ENCODE assay signal across 11 cellular contexts in genomic region chr2:30421026-30421425, GRCh38. TPM values are rescaled to one million over a fixed set of nuclear protein-coding genes. Genes with fewer than 3 reads are reported as not detected.
DNase-seq lines count a peak whose midpoint lies in the region; ATAC-seq and TF ChIP-seq lines count a peak whose summit lies in the region.
"Had no signal": no experiment of that assay in that cellular context is flagged by ENCODE, and none has a peak within 500 bp of the region (broad histone marks: within the 10 kb centered on the region; RNA-seq: fewer than 3 reads in every experiment).

No MANE protein-coding gene starts in this region.

- no peak overlapping the region for H3K4ac ChIP-seq in trophoblast cell (ENCODE audit: low read depth, low read length)

- BruUV-seq in OCI-LY7 (replicated peaks; lab: Mats Ljungman, UMichigan): no TSS peak

- H3K14ac ChIP-seq in trophoblast cell (ENCODE audit: low read length): no peak overlapping the region

- H3K36me3 Mint-ChIP-seq in glutamatergic neuron (ENCODE audit: unreplicated experiment): no peaks in the 10 kb centered on the region

- no peak for TF ChIP-seq RAD21 in SK-N-SH (IDR thresholded peaks at IDR 0.05; ENCODE audit: low read length)

- peaks cover 20 to 24% of the 10 kb centered on the region in 2 experiments; a peak in 3 of 4 replicates for H3K4me1 ChIP-seq in SK-N-SH (ENCODE audit: control insufficient read depth in 1 of 2, insufficient read depth in 2 of 2, low read depth in 1 of 2, low read length in 1 of 2)
- no peaks in the 10 kb centered on the region for H3K4me1 ChIP-seq in OCI-LY7 (ENCODE audit: insufficient read depth, low read length, poor library complexity, severe bottlenecking)
- peaks cover 4% of the 10 kb centered on the region for H3K4me1 ChIP-seq in colonic mucosa
- peaks cover 7 to 12% of the 10 kb centered on the region in 2 experiments for H3K4me1 ChIP-seq in trophoblast cell (ENCODE audit: control insufficient read depth in 1 of 2, insufficient read depth in 2 of 2, low read length in 2 of 2)

- H3K9me3 Mint-ChIP-seq in glutamatergic neuron (ENCODE audit: unreplicated experiment): no peaks in the 10 kb centered on the region
- H3K9me3 Mint-ChIP-seq: dendritic cell treated with granulocyte-macrophage colony-stimulating factor and Interleukin-4, amounts not matched to agents 40 ng/mL and 50 ng/mL, for 4 days had no signal

- no peak for TF ChIP-seq EP300 in SK-N-SH (IDR thresholded peaks at IDR 0.05; ENCODE audit: borderline replicate concordance in 1 of 2, low read depth in 1 of 2, low read length in 1 of 2)

- peak overlapping the region; percentile 76 to 94; a peak in 3 of 4 replicates for H3K27ac ChIP-seq in SK-N-SH (ENCODE audit: low read depth in 2 of 2, low read length in 1 of 2)
- no peak overlapping the region for H3K27ac ChIP-seq in OCI-LY7 (ENCODE audit: low read depth, low read length, poor library complexity, severe bottlenecking)
- H3K27ac ChIP-seq in colonic mucosa: peak overlapping the region; percentile 8
- H3K27ac ChIP-seq in trophoblast cell (ENCODE audit: low read depth, low read length): peak overlapping the region; percentile 95

- no peak for ATAC-seq in SK-N-SH treated with all-trans-retinoic acid at 6 μM for 48 hours

- H3K27me3 ChIP-seq in SK-N-SH (ENCODE audit: insufficient read depth) (no peaks in the 10 kb centered on the region), colonic mucosa (no peaks in the 10 kb centered on the region), trophoblast cell (ENCODE audit: insufficient read depth, low read length) (no peaks in the 10 kb centered on the region)

- H3K4me3 Mint-ChIP-seq in glutamatergic neuron (ENCODE audit: unreplicated experiment): no peak overlapping the region
- H3K4me3 Mint-ChIP-seq: dendritic cell treated with granulocyte-macrophage colony-stimulating factor and Interleukin-4, amounts not matched to agents 40 ng/mL and 50 ng/mL, for 4 days had no signal

- TF ChIP-seq CTCF in SK-N-SH (IDR thresholded peaks at IDR 0.05) (no peak), OCI-LY7 (conservative IDR thresholded peaks at IDR 0.05; ENCODE audit: low read length) (no peak), colonic mucosa (IDR thresholded peaks at IDR 0.05) (no peak), glutamatergic neuron (IDR thresholded peaks at IDR 0.05; ENCODE audit: partially characterized antibody, unreplicated experiment) (no peak)

- H2BK5ac ChIP-seq in trophoblast cell (ENCODE audit: low read depth, low read length, poor library complexity): no peak overlapping the region

- H3K27me3 Mint-ChIP-seq in glutamatergic neuron (ENCODE audit: unreplicated experiment): peaks cover 5% of the 10 kb centered on the region

- H3K36me3 ChIP-seq in SK-N-SH (replicated peaks in 1 of 2; ENCODE audit: control insufficient read depth in 1 of 2, insufficient read depth in 2 of 2, low read length in 1 of 2) (no peaks in the 10 kb centered on the region), OCI-LY7 (ENCODE audit: insufficient read depth, low read length) (no peaks in the 10 kb centered on the region), colonic mucosa (no peaks in the 10 kb centered on the region), trophoblast cell (ENCODE audit: control insufficient read depth in 1 of 2, insufficient read depth in 2 of 2, low read length in 2 of 2) (no peaks in the 10 kb centered on the region)

- no peaks in the 10 kb centered on the region for H4K20me1 ChIP-seq in SK-N-SH (ENCODE audit: insufficient read depth)
- H4K20me1 ChIP-seq in OCI-LY7 (ENCODE audit: insufficient read depth, low read length): no peaks in the 10 kb centered on the region

- 81% methylated on average over 3 of the region's 3 CpGs for WGBS in SK-N-SH (ENCODE audit: low lambda C conversion rate)
- no CpG with 5 or more reads among the region's 3 CpGs for WGBS in trophoblast cell (ENCODE audit: extremely low coverage, insufficient coverage, insufficient read length)

- peak overlapping the region; percentile 57 for H2BK120ac ChIP-seq in trophoblast cell (ENCODE audit: insufficient read depth, low read length, poor library complexity)

- DNase-seq in SK-N-SH (no peak), OCI-LY7 (ENCODE audit: low spot score) (no peak), colonic mucosa (no peak), trophoblast cell (peak; percentile 38 to 67), cortex of kidney (lab: John Stamatoyannopoulos, UW) (no peak), DMS153 treated with DMSO at 0.1 percent for 48 hours (lab: John Stamatoyannopoulos, UW; ENCODE audit: unreplicated experiment) (no peak), glutamatergic neuron (no peak)
- DNase-seq: 8988T, right cardiac atrium had no signal

- H3K79me1 ChIP-seq in trophoblast cell (ENCODE audit: low read length): peaks cover 16% of the 10 kb centered on the region

- no peak overlapping the region for H3K27ac Mint-ChIP-seq in glutamatergic neuron (ENCODE audit: unreplicated experiment)
- H3K27ac Mint-ChIP-seq: dendritic cell treated with granulocyte-macrophage colony-stimulating factor and Interleukin-4, amounts not matched to agents 40 ng/mL and 50 ng/mL, for 4 days had no signal

- no peak overlapping the region for H3K4me3 ChIP-seq in SK-N-SH (ENCODE audit: low read depth in 2 of 2, low read length in 1 of 2)
- no peak overlapping the region for H3K4me3 ChIP-seq in OCI-LY7 (ENCODE audit: low read depth, low read length, poor library complexity, severe bottlenecking)
- H3K4me3 ChIP-seq in colonic mucosa: no peak overlapping the region
- H3K4me3 ChIP-seq in trophoblast cell (ENCODE audit: low read depth, low read length): no peak overlapping the region

- H4K12ac ChIP-seq in trophoblast cell (ENCODE audit: low read depth, low read length): no peak overlapping the region

- no peak overlapping the region for H4K91ac ChIP-seq in trophoblast cell (ENCODE audit: low read depth, low read length)

- POLR2A ChIA-PET in SK-N-SH (lab: Yijun Ruan, JAX): interaction anchor here (1.3 to 2.5 kb wide), 4 partner anchors 9 to 187 kb away, joined by 3 to 19 read pairs (median 12); partner anchors contain the start of gene LCLAT1
- POLR2A ChIA-PET in OCI-LY7 (lab: Charles Lee): no interaction called here

- H3K18ac ChIP-seq in trophoblast cell (ENCODE audit: low read length): no peak overlapping the region

- no peak overlapping the region for H2AK5ac ChIP-seq in trophoblast cell (ENCODE audit: low read length)

- H3K4me2 ChIP-seq in SK-N-SH (peak overlapping the region; percentile 72), OCI-LY7 (ENCODE audit: low read length) (no peak overlapping the region), trophoblast cell (ENCODE audit: low read length) (no peak overlapping the region)

- CTCF ChIA-PET in SK-N-SH (lab: Yijun Ruan, JAX): interaction anchor here (0.9 to 3.2 kb wide), 10 partner anchors 8 to 287 kb away, joined by 3 to 12 read pairs (median 4); partner anchors contain the start of gene LBH
- CTCF ChIA-PET in OCI-LY7 (lab: Charles Lee; ENCODE audit: unreplicated experiment): no interaction called here

- H3K23ac ChIP-seq in trophoblast cell (ENCODE audit: low read length): no peak overlapping the region

- H3K9me3 ChIP-seq in SK-N-SH: no peaks in the 10 kb centered on the region
- H3K9me3 ChIP-seq in OCI-LY7 (ENCODE audit: low read length): no peaks in the 10 kb centered on the region
- H3K9me3 ChIP-seq in colonic mucosa: no peaks in the 10 kb centered on the region
- no peaks in the 10 kb centered on the region for H3K9me3 ChIP-seq in trophoblast cell (ENCODE audit: insufficient read depth, low read depth, low read length)

- intact Hi-C loops in OCI-LY7 (cut with micrococcal nuclease; ENCODE audit: unreplicated experiment): no loop called here
- intact Hi-C loops in colonic mucosa (cut with DNase I): no loop called here

- H2AFZ ChIP-seq in SK-N-SH (ENCODE audit: low read depth) (peak overlapping the region; percentile 84; the same call in 1 of the 2 replicates), OCI-LY7 (ENCODE audit: low read length) (peak overlapping the region; percentile 3; the same call in 1 of the 2 replicates), trophoblast cell (ENCODE audit: insufficient read depth, low read length, poor library complexity) (no peak overlapping the region)

- no peak overlapping the region for H3K9ac ChIP-seq in SK-N-SH
- no peak overlapping the region for H3K9ac ChIP-seq in colonic mucosa (ENCODE audit: low read depth in 2 of 2, low read length in 2 of 2)
- no peak overlapping the region for H3K9ac ChIP-seq in trophoblast cell (ENCODE audit: low read length)

- peaks cover 8% of the 10 kb centered on the region for H3F3A ChIP-seq in SK-N-SH (replicated peaks; ENCODE audit: insufficient read depth)

- H3K4me1 Mint-ChIP-seq in glutamatergic neuron (ENCODE audit: low read depth, unreplicated experiment): peaks cover 17% of the 10 kb centered on the region

- H3K79me2 ChIP-seq in SK-N-SH (ENCODE audit: insufficient read depth): no peaks in the 10 kb centered on the region
- no peaks in the 10 kb centered on the region for H3K79me2 ChIP-seq in OCI-LY7 (ENCODE audit: insufficient read depth, low read depth, low read length)
- no peaks in the 10 kb centered on the region for H3K79me2 ChIP-seq in trophoblast cell (ENCODE audit: control insufficient read depth, insufficient read depth, low read length, poor library complexity)

- H3K9me2 ChIP-seq in SK-N-SH: no peaks in the 10 kb centered on the region
- no peaks in the 10 kb centered on the region for H3K9me2 ChIP-seq in OCI-LY7 (ENCODE audit: insufficient read depth, low read length)

- H2BK12ac ChIP-seq in trophoblast cell (ENCODE audit: low read length): no peak overlapping the region

- no peak overlapping the region for H4K8ac ChIP-seq in trophoblast cell (ENCODE audit: low read depth, low read length)

TF ChIP-seq in SK-N-SH, 30 proteins besides CTCF, POLR2A, EP300 and RAD21 (continues in another document):
- TF ChIP-seq RXRA (IDR thresholded peaks at IDR 0.05; ENCODE audit: borderline replicate concordance, low read depth) (no peak), TEAD4 (IDR thresholded peaks at IDR 0.05; ENCODE audit: borderline replicate concordance, insufficient read depth) (no peak), SIN3A (IDR thresholded peaks at IDR 0.05; ENCODE audit: borderline replicate concordance, low read depth, low read length) (no peak), RFX5 (IDR thresholded peaks at IDR 0.05; ENCODE audit: low read length) (no peak)

TF ChIP-seq in SK-N-SH treated with all-trans-retinoic acid at 6 μM for 48 hours, 23 proteins besides CTCF, POLR2A, EP300 and RAD21 (continues in another document):
- TF ChIP-seq ZNF8 (CRISPR knock-in tag; IDR thresholded peaks at IDR 0.05) (no peak), ZNF565 (CRISPR knock-in tag; conservative IDR thresholded peaks at IDR 0.05; ENCODE audit: low read depth) (no peak)

RNA-seq across cellular contexts. Expression of gene LCLAT1, which starts 26.0 kb away (rescaled TPM):
- polyA plus RNA-seq in SK-N-SH (2012; rRNA removed): 6.9 and 7.3 TPM in 2 replicates
- polyA plus RNA-seq in SK-N-SH (2012; cell fraction: cytosol; rRNA removed): 9.2 and 9.5 TPM in 2 replicates
- polyA plus RNA-seq in SK-N-SH (2012; cell fraction: nucleus; rRNA removed): 2.7 and 5.2 TPM in 2 replicates
- 9.2 and 11.5 TPM in 2 replicates for total RNA-seq in OCI-LY7 (2014; rRNA removed; shearing (Covaris generic))
- 18.0 and 19.6 TPM in 2 replicates for total RNA-seq in OCI-LY7 (2022)
- total RNA-seq in colonic mucosa: 10 to 100 TPM; 20.0 to 25.5 TPM
- 10.4 and 10.6 TPM in 2 replicates for polyA plus RNA-seq in trophoblast cell (2013)
- total RNA-seq in glutamatergic neuron (ENCODE audit: unreplicated experiment): 16.0 TPM

Comparison
In these comparisons a context has a peak if more than half of its experiments do, and no peak if none do; other contexts are left out.
1. DNase-seq: peak in trophoblast cell (2 of 2); none in SK-N-SH (single experiment), OCI-LY7 (single experiment), colonic mucosa (single experiment), cortex of kidney (single experiment), DMS153 treated with DMSO at 0.1 percent for 48 hours (single experiment) and glutamatergic neuron (single experiment).